ENCODE assay signal across 15 cellular contexts in the genomic region with DNA sequence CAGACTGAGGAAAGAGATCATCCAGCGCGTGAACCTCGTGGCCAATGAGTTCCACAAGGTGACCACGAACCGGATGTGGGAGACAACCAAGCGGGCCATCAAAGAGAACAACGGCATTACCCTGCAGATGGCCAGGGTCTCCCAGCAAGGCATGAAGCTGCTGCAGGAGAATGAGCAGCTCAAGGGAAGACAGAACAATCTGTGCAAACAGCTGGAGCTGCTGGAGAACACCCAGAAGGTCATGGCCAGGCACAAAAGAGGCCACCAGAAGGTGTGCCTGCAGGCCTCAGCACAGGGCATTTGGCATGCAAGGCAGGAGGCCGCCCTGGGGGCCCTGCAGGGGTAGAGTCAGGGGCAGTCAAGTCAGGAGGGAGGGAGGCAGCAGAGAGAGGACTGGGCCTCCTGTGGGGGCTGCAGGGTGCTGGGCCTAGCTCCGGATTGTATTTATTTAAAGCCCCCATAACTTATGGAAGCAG. TPM values are rescaled to one million over a fixed set of nuclear protein-coding genes. Genes with fewer than 3 reads are reported as not detected.
A peak's percentile ranks its signal among the peaks of the same experiment; 100 is the strongest.
DNase-seq lines count a peak whose midpoint lies in the region; ATAC-seq and TF ChIP-seq lines count a peak whose summit lies in the region.
"Had no signal": no experiment of that assay in that cellular context is flagged by ENCODE, and none has a peak within 500 bp of the region (broad histone marks: within the 10 kb centered on the region; RNA-seq: fewer than 3 reads in every experiment).

No MANE protein-coding gene starts in this region.

- no peak overlapping the region for H3K27ac ChIP-seq in HL-60 (replicated peaks)
- H3K27ac ChIP-seq: neutrophil had no signal

- H3K4me3 ChIP-seq in HL-60 (replicated peaks; ENCODE audit: insufficient read depth, low read length), result no peak overlapping the region
- H3K4me3 ChIP-seq: lung had no signal

- H3K4me1 Mint-ChIP-seq in T-helper 17 cell, result peaks cover 25% of the 10 kb centered on the region
- peaks cover 19 to 51% (median 40%) of the 10 kb centered on the region in 4 donors for H3K4me1 Mint-ChIP-seq in naive thymus-derived CD8-positive, alpha-beta T cell

- peak; percentile 56 for DNase-seq in NCI-H2171 treated with DMSO at 0.1 percent for 48 hours (lab: John Stamatoyannopoulos, UW)
- no peak for DNase-seq in NCI-H2171 (lab: John Stamatoyannopoulos, UW)
- DNase-seq in HL-60 (ENCODE audit: low read depth in 1 of 2, low spot score in 1 of 2), result peak; percentile 75 to 84
- DNase-seq in T-helper 17 cell, result no peak
- no peak for DNase-seq in naive thymus-derived CD8-positive, alpha-beta T cell
- no peak for DNase-seq in iPS-NIHi11 (ENCODE audit: low spot score)
- DNase-seq in stimulated activated CD4-positive, alpha-beta T cell treated with anti-CD3 and anti-CD28 coated beads, Interleukin-4, amount 100 ng/mL, for 4 hours, result no peak
- no peak for DNase-seq in NCI-H2196 treated with DMSO at 0.1 percent for 48 hours (lab: John Stamatoyannopoulos, UW; ENCODE audit: unreplicated experiment)
- DNase-seq: activated naive CD4-positive, alpha-beta T cell treated with anti-CD3 and anti-CD28 coated beads for 36 hours; GDM1; NCI-H1105; stimulated activated naive CD4-positive, alpha-beta T cell treated with Interleukin-2 at 50 U/mL for 16 hours had no signal

- H3K27ac Mint-ChIP-seq in T-helper 17 cell, result peak overlapping the region; percentile 32
- H3K27ac Mint-ChIP-seq in naive thymus-derived CD8-positive, alpha-beta T cell, result peak overlapping the region in 8 of 10 donors; percentile 29 to 81 (median 50)
- H3K27ac Mint-ChIP-seq: activated naive CD4-positive, alpha-beta T cell treated with anti-CD3 and anti-CD28 coated beads for 36 hours had no signal

- POLR2A ChIA-PET in naive thymus-derived CD8-positive, alpha-beta T cell (lab: Charles Lee), result no interaction called here

- no peaks in the 10 kb centered on the region for H3K9me3 ChIP-seq in T-helper 17 cell (ENCODE audit: control insufficient read depth, low read length, poor library complexity, severe bottlenecking)
- H3K9me3 ChIP-seq: neutrophil had no signal

- no peaks in the 10 kb centered on the region for H3K27me3 Mint-ChIP-seq in T-helper 17 cell
- no peaks in the 10 kb centered on the region for H3K27me3 Mint-ChIP-seq in naive thymus-derived CD8-positive, alpha-beta T cell

- peaks cover 3% of the 10 kb centered on the region for H3K36me3 Mint-ChIP-seq in T-helper 17 cell (ENCODE audit: low read depth)
- H3K36me3 Mint-ChIP-seq in naive thymus-derived CD8-positive, alpha-beta T cell, result no peaks in the 10 kb centered on the region

- ATAC-seq in T-helper 17 cell, result no peak
- no peak for ATAC-seq in naive thymus-derived CD8-positive, alpha-beta T cell

- peaks cover 0 to 2% (median 0%) of the 10 kb centered on the region in 9 donors for H3K9me3 Mint-ChIP-seq in naive thymus-derived CD8-positive, alpha-beta T cell
- H3K9me3 Mint-ChIP-seq: activated naive CD4-positive, alpha-beta T cell treated with anti-CD3 and anti-CD28 coated beads for 36 hours had no signal

- H3K27me3 ChIP-seq in HL-60 (ENCODE audit: insufficient read depth, poor library complexity, severe bottlenecking), result no peaks in the 10 kb centered on the region

- TF ChIP-seq CTCF in HL-60 (IDR thresholded peaks at IDR 0.05; ENCODE audit: insufficient read depth, low read length), result no peak

- no peak overlapping the region for H3K4me3 Mint-ChIP-seq in T-helper 17 cell
- H3K4me3 Mint-ChIP-seq in naive thymus-derived CD8-positive, alpha-beta T cell, result peak overlapping the region in 8 of 10 donors; percentile 5 to 85 (median 42)
- H3K4me3 Mint-ChIP-seq: activated naive CD4-positive, alpha-beta T cell treated with anti-CD3 and anti-CD28 coated beads for 36 hours had no signal

RNA-seq across cellular contexts. Expression of a gene that starts 4.2 kb away (rescaled TPM):
- total RNA-seq in T-helper 17 cell, result 1 to 10 TPM; 6.6 to 6.7 TPM
- 1 to 10 TPM; 8.8 to 8.9 TPM for total RNA-seq in naive thymus-derived CD8-positive, alpha-beta T cell
- 10 to 100 TPM; 26.2 to 37.7 (median 30.9) TPM for polyA plus RNA-seq in naive thymus-derived CD8-positive, alpha-beta T cell

RNA-seq across cellular contexts. Expression of a gene that starts 4.5 kb away (rescaled TPM):
- under 1 TPM in 1 of 2 donors, not detected in 1; 0.27 TPM for total RNA-seq in T-helper 17 cell
- total RNA-seq in naive thymus-derived CD8-positive, alpha-beta T cell, result under 1 TPM; 0.58 to 0.99 TPM
- under 1 TPM; 0.18 to 0.32 (median 0.23) TPM for polyA plus RNA-seq in naive thymus-derived CD8-positive, alpha-beta T cell

RNA-seq across cellular contexts. Expression of a gene that starts 4.6 kb away (rescaled TPM):
- total RNA-seq in T-helper 17 cell, result 1 to 10 TPM; 3.7 to 4.3 TPM
- total RNA-seq in naive thymus-derived CD8-positive, alpha-beta T cell, result 1 to 10 TPM; 7.2 to 8.2 TPM
- 1 to 10 TPM; 1.8 to 4.4 (median 3.0) TPM for polyA plus RNA-seq in naive thymus-derived CD8-positive, alpha-beta T cell
- total RNA-seq: fibroblast of villous mesenchyme had no signal

RNA-seq across cellular contexts. Expression of a gene that starts 23.8 kb away (rescaled TPM):
- 10 to 100 TPM in 1 of 2 donors, 1 to 10 TPM in 1; 9.4 to 10.5 TPM for total RNA-seq in T-helper 17 cell
- 10 to 100 TPM in 1 of 2 experiments, 1 to 10 TPM in 1; 9.8 to 13.9 TPM for total RNA-seq in naive thymus-derived CD8-positive, alpha-beta T cell
- polyA plus RNA-seq in naive thymus-derived CD8-positive, alpha-beta T cell, result 10 to 100 TPM; 18.1 to 24.7 (median 23.5) TPM

Comparison
In these comparisons a context has a peak if more than half of its experiments do, and no peak if none do; other contexts are left out.
1. DNase-seq: peak in NCI-H2171 treated with DMSO at 0.1 percent for 48 hours (single experiment) and HL-60 (2 of 2); none in NCI-H2171 (single experiment), T-helper 17 cell (0 of 3), naive thymus-derived CD8-positive, alpha-beta T cell (0 of 10), iPS-NIHi11 (single experiment), stimulated activated CD4-positive, alpha-beta T cell treated with anti-CD3 and anti-CD28 coated beads, Interleukin-4, amount 100 ng/mL, for 4 hours (0 of 2) and NCI-H2196 treated with DMSO at 0.1 percent for 48 hours (single experiment).